Comparison of ENCODE assay signal across 8 cellular contexts in genomic region chr20:8535403-8536003, GRCh38.
DNase-seq lines count a peak whose midpoint lies in the region; ATAC-seq and TF ChIP-seq lines count a peak whose summit lies in the region.

No MANE protein-coding gene starts in this region.

- 94% methylated on average over 3 of the region's 3 CpGs for WGBS in esophagus muscularis mucosa
- 91 to 100% methylated on average over 3 of the region's 3 CpGs for WGBS in gastroesophageal sphincter (ENCODE audit: low coverage in 1 of 2), 2 donors

- no peak overlapping the region for H3K27ac ChIP-seq in AG04450 (ENCODE audit: low read depth, low read length)
- no peak overlapping the region for H3K27ac ChIP-seq in esophagus muscularis mucosa (replicated peaks in 1 of 4)
- H3K27ac ChIP-seq in gastroesophageal sphincter: no peak overlapping the region

- POLR2A ChIA-PET in AG04450 (lab: Yijun Ruan, JAX): no interaction called here

- H3K4me1 ChIP-seq in esophagus muscularis mucosa (peaks cover 0 to 13% (median 4%) of the 10 kb centered on the region in 4 donors), gastroesophageal sphincter (peaks cover 0 to 5% (median 0%) of the 10 kb centered on the region in 3 donors)

- no peak overlapping the region for H3K4me3 ChIP-seq in AG04450 (ENCODE audit: low read depth, low read length)
- H3K4me3 ChIP-seq in GM12864 (ENCODE audit: low read depth, low read length): no peak overlapping the region
- no peak overlapping the region for H3K4me3 ChIP-seq in esophagus muscularis mucosa
- no peak overlapping the region for H3K4me3 ChIP-seq in H7 (ENCODE audit: insufficient read depth, low read depth, low read length)
- H3K4me3 ChIP-seq in gastroesophageal sphincter: no peak overlapping the region

- intact Hi-C loops in esophagus muscularis mucosa (cut with DNase I): no loop called here

- no peak for TF ChIP-seq POLR2A in esophagus muscularis mucosa (IDR thresholded peaks at IDR 0.05; ENCODE audit: low read depth)
- TF ChIP-seq POLR2A in gastroesophageal sphincter (IDR thresholded peaks at IDR 0.05): no peak

- no peaks in the 10 kb centered on the region for H3K27me3 ChIP-seq in AG04450 (ENCODE audit: control insufficient read depth, insufficient read depth, low read length)
- H3K27me3 ChIP-seq in esophagus muscularis mucosa: no peaks in the 10 kb centered on the region
- H3K27me3 ChIP-seq in H7 (ENCODE audit: control insufficient read depth, insufficient read depth, low read length): no peaks in the 10 kb centered on the region
- H3K27me3 ChIP-seq in gastroesophageal sphincter: no peaks in the 10 kb centered on the region

- no peak for DNase-seq in AG04450 (ENCODE audit: low read depth, low spot score)
- DNase-seq in GM12864 (ENCODE audit: low read depth): no peak
- peak; percentile 31 for DNase-seq in NCI-H748 (lab: John Stamatoyannopoulos, UW; ENCODE audit: unreplicated experiment)
- no peak for DNase-seq in esophagus muscularis mucosa (ENCODE audit: extremely low spot score)
- no peak for DNase-seq in H7
- DNase-seq in activated CD8-positive, alpha-beta memory T cell treated with anti-CD3 and anti-CD28 coated beads, Interleukin-2, amount 50 U/mL, for 4 hours: no peak
- DNase-seq in nucleus accumbens (lab: John Stamatoyannopoulos, UW): no peak

- TF ChIP-seq EP300 in esophagus muscularis mucosa (IDR thresholded peaks at IDR 0.05) (no peak), gastroesophageal sphincter (IDR thresholded peaks at IDR 0.05) (no peak)

- TF ChIP-seq CTCF in AG04450 (IDR thresholded peaks at IDR 0.05; ENCODE audit: low read depth, low read length) (peak; percentile 70), GM12864 (IDR thresholded peaks at IDR 0.05; ENCODE audit: low read depth, low read length, missing control alignments) (peak; percentile 48), esophagus muscularis mucosa (IDR thresholded peaks at IDR 0.05) (peak in 2 of 3 experiments; percentile 21 to 36), gastroesophageal sphincter (IDR thresholded peaks at IDR 0.05) (peak in 2 of 4 experiments; percentile 8 to 31)

- CTCF ChIA-PET in AG04450 (lab: Charles Lee): interaction anchor here (0.6 to 5.2 kb wide), 26 partner anchors 8 to 555 kb away, joined by 3 to 47 read pairs (median 3); no protein-coding TSS in a partner anchor

- H3K36me3 ChIP-seq in esophagus muscularis mucosa: no peaks in the 10 kb centered on the region
- H3K36me3 ChIP-seq in H7 (replicated peaks; ENCODE audit: control insufficient read depth, insufficient read depth, low read length): no peaks in the 10 kb centered on the region
- no peaks in the 10 kb centered on the region for H3K36me3 ChIP-seq in gastroesophageal sphincter

- ATAC-seq in gastroesophageal sphincter: no peak

- no peaks in the 10 kb centered on the region for H3K9me3 ChIP-seq in AG04450 (ENCODE audit: control insufficient read depth, insufficient read depth, low read length)
- no peaks in the 10 kb centered on the region for H3K9me3 ChIP-seq in esophagus muscularis mucosa
- H3K9me3 ChIP-seq in gastroesophageal sphincter: no peaks in the 10 kb centered on the region
